ENCODE assay signal across 12 cellular contexts in the genomic region with DNA sequence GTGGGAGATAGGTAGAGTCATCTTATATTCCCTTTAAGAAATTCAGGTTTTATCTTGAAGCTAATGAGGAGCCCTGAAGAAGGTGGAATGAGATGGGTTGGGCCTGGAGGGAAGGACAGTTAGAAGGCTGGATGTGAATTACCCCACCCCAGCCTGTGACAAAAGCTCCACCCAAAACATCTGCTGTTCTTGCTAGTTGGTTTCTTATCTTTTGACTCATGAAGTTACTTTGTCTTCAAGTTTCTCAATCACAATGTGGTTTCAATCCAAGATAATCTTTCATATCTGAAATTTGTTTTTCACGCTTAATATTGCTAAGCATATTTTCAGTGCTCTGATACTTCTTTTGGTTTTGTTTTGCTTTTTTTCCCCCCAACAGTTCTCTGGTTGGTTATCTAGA. TPM values are rescaled to one million over a fixed set of nuclear protein-coding genes. Genes with fewer than 3 reads are reported as not detected.
DNase-seq lines count a peak whose midpoint lies in the region; ATAC-seq, FAIRE-seq and TF ChIP-seq lines count a peak whose summit lies in the region.
"Had no signal": no experiment of that assay in that cellular context is flagged by ENCODE, and none has a peak within 500 bp of the region (broad histone marks: within the 10 kb centered on the region; RNA-seq: fewer than 3 reads in every experiment).

No MANE protein-coding gene starts in this region.

- H3K27me3 Mint-ChIP-seq in astrocyte (ENCODE audit: low read depth, unreplicated experiment): no peaks in the 10 kb centered on the region
- H3K27me3 Mint-ChIP-seq: IgD-negative memory B cell had no signal

- H3K36me3 Mint-ChIP-seq in astrocyte (ENCODE audit: low read depth, unreplicated experiment): peaks cover 2% of the 10 kb centered on the region

- peaks cover 2% of the 10 kb centered on the region for H3K9me3 Mint-ChIP-seq in astrocyte (ENCODE audit: unreplicated experiment)
- H3K9me3 Mint-ChIP-seq: IgD-negative memory B cell had no signal

- WGBS in aorta, 2 donors: 72 to 75% methylated on average over 1 of the region's 1 CpG

- no peak overlapping the region for H2AFZ ChIP-seq in astrocyte (ENCODE audit: low read depth, low read length)

- CTCF ChIA-PET in GM10248 (lab: Yijun Ruan, JAX): interaction anchor here (1.1 to 1.2 kb wide), 2 partner anchors 13 to 15 kb away, joined by 3 read pairs; no protein-coding TSS in a partner anchor

- H3K36me3 ChIP-seq in astrocyte (ENCODE audit: insufficient read depth, low read length) (no peaks in the 10 kb centered on the region), aorta (ENCODE audit: control insufficient read depth in 1 of 2, insufficient read depth in 2 of 2, low read length in 1 of 2) (no peaks in the 10 kb centered on the region)
- H3K36me3 ChIP-seq: tibial nerve had no signal

- POLR2A ChIA-PET in GM10248 (lab: Yijun Ruan, JAX): interaction anchor here (0.7 kb wide), 1 partner anchor 159 kb away, joined by 3 read pairs; no protein-coding TSS in a partner anchor

- no peak overlapping the region for H3K27ac ChIP-seq in astrocyte (ENCODE audit: low read depth, low read length)
- no peak overlapping the region for H3K27ac ChIP-seq in aorta (ENCODE audit: low read depth in 1 of 2, low read length in 2 of 2)
- H3K27ac ChIP-seq: tibial nerve had no signal

- H3K79me2 ChIP-seq in astrocyte (ENCODE audit: insufficient read depth, low read length): no peaks in the 10 kb centered on the region

- H4K20me1 ChIP-seq in astrocyte (ENCODE audit: insufficient read depth, low read length): no peaks in the 10 kb centered on the region

- no peak overlapping the region for H3K27ac Mint-ChIP-seq in astrocyte (ENCODE audit: unreplicated experiment)

- no peak overlapping the region for H3K9ac ChIP-seq in astrocyte (ENCODE audit: low read length)

- H3K4me1 ChIP-seq in astrocyte (ENCODE audit: insufficient read depth, low read length): no peaks in the 10 kb centered on the region
- no peaks in the 10 kb centered on the region for H3K4me1 ChIP-seq in aorta (ENCODE audit: control insufficient read depth in 1 of 2, insufficient read depth in 2 of 2, low read length in 2 of 2)
- H3K4me1 ChIP-seq: tibial nerve had no signal

- peak; percentile 44 for DNase-seq in GM10248 (ENCODE audit: extremely low spot score)
- DNase-seq in astrocyte (ENCODE audit: low read depth): peak; percentile 67
- no peak for DNase-seq in OCI-M2 (lab: John Stamatoyannopoulos, UW; ENCODE audit: unreplicated experiment)
- no peak for DNase-seq in iPS-NIHi7 (ENCODE audit: extremely low spot score)
- no peak for DNase-seq in HuH-7.5 (ENCODE audit: low spot score)
- no peak for DNase-seq in aorta
- DNase-seq: activated CD4-positive, alpha-beta T cell treated with anti-CD3 and anti-CD28 coated beads, Interleukin-2, amount 50 U/mL, for 4 hours had no signal

- TF ChIP-seq CTCF in GM10248 (IDR thresholded peaks at IDR 0.05; ENCODE audit: control extremely low read depth, extremely low read depth, low read depth, missing control alignments) (no peak), astrocyte (IDR thresholded peaks at IDR 0.05; ENCODE audit: insufficient read depth, low read depth, low read length) (no peak)

- intact Hi-C loops in aorta (cut with DNase I): no loop called here

- FAIRE-seq in astrocyte (lab: Jason Lieb, UNC): no peak
- FAIRE-seq: bronchial epithelial cell had no signal

- H3K27me3 ChIP-seq in astrocyte (ENCODE audit: insufficient read depth, low read length) (no peaks in the 10 kb centered on the region), aorta (ENCODE audit: control insufficient read depth in 1 of 2, insufficient read depth in 2 of 2, low read length in 1 of 2) (no peaks in the 10 kb centered on the region)
- H3K27me3 ChIP-seq: tibial nerve had no signal

- no peak overlapping the region for H3K4me3 Mint-ChIP-seq in astrocyte (ENCODE audit: unreplicated experiment)
- H3K4me3 Mint-ChIP-seq: IgD-negative memory B cell had no signal

- H3K4me2 ChIP-seq in astrocyte (ENCODE audit: low read length): no peak overlapping the region

- H3K4me3 ChIP-seq in astrocyte (ENCODE audit: insufficient read depth, low read depth, low read length) (no peak overlapping the region), aorta (ENCODE audit: low read length in 2 of 2) (no peak overlapping the region)
- H3K4me3 ChIP-seq: tibial nerve had no signal

- H3K4me1 Mint-ChIP-seq in astrocyte (ENCODE audit: low read depth, unreplicated experiment): peaks cover 4% of the 10 kb centered on the region

- H3K9me3 ChIP-seq in astrocyte (ENCODE audit: insufficient read depth, low read depth, low read length) (no peaks in the 10 kb centered on the region), aorta (ENCODE audit: control insufficient read depth, low read length) (no peaks in the 10 kb centered on the region)
- H3K9me3 ChIP-seq: tibial nerve had no signal

- peak; percentile 90 for ATAC-seq in GM19395 (IDR thresholded peaks at IDR 0.05; ENCODE audit: unreplicated experiment)
- peak; percentile 72 for ATAC-seq in HG03354 (IDR thresholded peaks at IDR 0.05; ENCODE audit: poor library complexity, severe bottlenecking, unreplicated experiment)
- no peak for ATAC-seq in aorta (ENCODE audit: low FRiP score)

RNA-seq across cellular contexts. Expression of a gene that starts 38.3 kb away (rescaled TPM):
- total RNA-seq in astrocyte (177 and 200 TPM in 2 replicates), aorta (100 to 1,000 TPM; 213 to 235 TPM)
- polyA plus RNA-seq in aorta: 100 to 1,000 TPM; 389 to 410 TPM

Comparison
In these comparisons a context has a peak if more than half of its experiments do, and no peak if none do; other contexts are left out.
1. DNase-seq: peak in GM10248 (single experiment) and astrocyte (single experiment); none in OCI-M2 (single experiment), iPS-NIHi7 (single experiment), HuH-7.5 (single experiment) and aorta (0 of 2).